In the genomic region with DNA sequence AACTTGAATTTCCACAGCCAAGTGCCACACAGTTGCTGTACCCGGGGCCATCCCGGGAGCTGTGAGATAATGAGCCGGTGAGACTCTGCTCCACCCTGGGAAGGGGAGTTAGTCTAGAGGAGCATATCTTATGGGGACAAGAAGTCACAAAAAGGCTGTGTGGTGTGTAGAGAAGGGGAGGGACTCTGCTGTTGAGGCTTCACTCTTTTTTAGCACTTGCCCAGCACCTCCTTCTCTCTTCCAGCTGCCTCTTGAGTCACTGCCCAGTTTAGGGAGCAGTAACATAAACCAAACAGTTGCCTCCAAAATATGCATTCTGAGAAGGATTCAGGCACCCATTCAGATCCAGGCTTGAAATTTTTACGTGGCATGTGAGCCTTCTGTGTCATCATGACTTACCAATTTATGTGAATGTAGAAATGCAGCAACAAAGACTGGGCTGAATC, we compare ENCODE assay signal across 8 cellular contexts. TPM values are rescaled to one million over a fixed set of nuclear protein-coding genes. Genes with fewer than 3 reads are reported as not detected.
DNase-seq lines count a peak whose midpoint lies in the region; ATAC-seq and TF ChIP-seq lines count a peak whose summit lies in the region.

No MANE protein-coding gene starts in this region.

- peak overlapping the region; percentile 100 for H3K4me2 ChIP-seq in neural cell (ENCODE audit: low read length)

- peak overlapping the region; percentile 94 for H3K27ac ChIP-seq in CD4-positive, alpha-beta memory T cell (ENCODE audit: low read depth, low read length)
- peak overlapping the region; percentile 87 for H3K27ac ChIP-seq in neural cell (ENCODE audit: low read length)

- H4K20me1 ChIP-seq in neural cell (ENCODE audit: insufficient read depth), result peaks cover 14% of the 10 kb centered on the region

- peaks cover 39 to 67% (median 48%) of the 10 kb centered on the region in 4 donors for H3K4me1 Mint-ChIP-seq in CD4-positive, alpha-beta memory T cell
- H3K4me1 Mint-ChIP-seq in WTC11, result peaks cover 41% of the 10 kb centered on the region

- TF ChIP-seq RAD21 in neural cell (conservative IDR thresholded peaks at IDR 0.05), result no peak

- TF ChIP-seq CTCF in WTC11 (IDR thresholded peaks at IDR 0.05), result no peak
- no peak for TF ChIP-seq CTCF in fibroblast of mammary gland (conservative IDR thresholded peaks at IDR 0.05; ENCODE audit: control insufficient read depth, insufficient read depth, low read depth, low read length)
- no peak for TF ChIP-seq CTCF in neural cell (IDR thresholded peaks at IDR 0.05; ENCODE audit: poor library complexity, severe bottlenecking)

- peak overlapping the region; percentile 99 for H2AFZ ChIP-seq in neural cell (ENCODE audit: low read depth, low read length)

- H3K36me3 ChIP-seq in CD4-positive, alpha-beta memory T cell (ENCODE audit: insufficient read depth, low read length), result no peaks in the 10 kb centered on the region
- peaks cover 11% of the 10 kb centered on the region for H3K36me3 ChIP-seq in neural cell (ENCODE audit: insufficient read depth, low read length)

- H3K27me3 Mint-ChIP-seq in CD4-positive, alpha-beta memory T cell, result no peaks in the 10 kb centered on the region
- no peaks in the 10 kb centered on the region; the same call in 1 of the 2 replicates for H3K27me3 Mint-ChIP-seq in WTC11 (ENCODE audit: low read depth)

- peaks cover 47% of the 10 kb centered on the region for H3K79me2 ChIP-seq in neural cell (replicated peaks; ENCODE audit: insufficient read depth, low read length)

- intact Hi-C loops in CD4-positive, alpha-beta memory T cell (cut with micrococcal nuclease), result loop anchor here (10.0 kb wide), 1 partner anchor 51 kb away; no protein-coding TSS in a partner anchor

- peak overlapping the region; percentile 93 to 97 (median 96) for H3K4me3 Mint-ChIP-seq in CD4-positive, alpha-beta memory T cell
- H3K4me3 Mint-ChIP-seq in WTC11, result peak overlapping the region; percentile 90

- CTCF ChIA-PET in CD4-positive, alpha-beta memory T cell (lab: Charles Lee; ENCODE audit: partially characterized antibody), result interaction anchor here (1.3 to 9.7 kb wide), 2 partner anchors 22 to 319 kb away, joined by 4 to 79 read pairs; no protein-coding TSS in a partner anchor
- CTCF ChIA-PET in WTC11 (lab: Charles Lee), result interaction anchor here (1.2 kb wide), 1 partner anchor 487 kb away, joined by 3 read pairs; no protein-coding TSS in a partner anchor

- no peaks in the 10 kb centered on the region for H3K9me3 Mint-ChIP-seq in CD4-positive, alpha-beta memory T cell
- no peaks in the 10 kb centered on the region for H3K9me3 Mint-ChIP-seq in WTC11

- no peak for TF ChIP-seq EP300 in neural cell (conservative IDR thresholded peaks at IDR 0.05; ENCODE audit: poor library complexity, severe bottlenecking)

- POLR2A ChIA-PET in CD4-positive, alpha-beta memory T cell (lab: Charles Lee; ENCODE audit: partially characterized antibody), result interaction anchor here (0.7 to 7.6 kb wide), 14 partner anchors 8 to 321 kb away, joined by 3 to 43 read pairs (median 8); partner anchors contain the start of genes CNIH4, DEGS1, FBXO28 and NVL
- POLR2A ChIA-PET in WTC11 (lab: Charles Lee), result no interaction called here

- H3K4me1 ChIP-seq in CD4-positive, alpha-beta memory T cell (ENCODE audit: insufficient read depth, low read length), result peaks cover 52% of the 10 kb centered on the region

- H3K4me3 ChIP-seq in CD4-positive, alpha-beta memory T cell (ENCODE audit: low read length in 2 of 2), result peak overlapping the region; percentile 73 to 96
- H3K4me3 ChIP-seq in fibroblast of mammary gland (ENCODE audit: control insufficient read depth, low read depth, low read length) (peak overlapping the region; percentile 70), neural cell (ENCODE audit: low read length) (peak overlapping the region; percentile 97)

- no peaks in the 10 kb centered on the region for H3F3A ChIP-seq in neural cell (ENCODE audit: insufficient read depth, low read length, poor library complexity, severe bottlenecking)

- no peaks in the 10 kb centered on the region for H3K27me3 ChIP-seq in CD4-positive, alpha-beta memory T cell (ENCODE audit: insufficient read depth, low read length)
- no peaks in the 10 kb centered on the region for H3K27me3 ChIP-seq in neural cell (ENCODE audit: insufficient read depth, low read depth, low read length)

- no peaks in the 10 kb centered on the region for H3K9me2 ChIP-seq in neural cell (ENCODE audit: insufficient read depth, low read length)

- peak; percentile 8 for ATAC-seq in GM19438 (IDR thresholded peaks at IDR 0.05; ENCODE audit: low read depth, unreplicated experiment)
- peak; percentile 9 for ATAC-seq in HG03571 (IDR thresholded peaks at IDR 0.05; ENCODE audit: unreplicated experiment)
- peak; percentile 9 for ATAC-seq in WTC11
- no peak for ATAC-seq in GM18520 (IDR thresholded peaks at IDR 0.05; ENCODE audit: unreplicated experiment)

- peak overlapping the region; percentile 97 to 99 (median 99) for H3K27ac Mint-ChIP-seq in CD4-positive, alpha-beta memory T cell
- peak overlapping the region; percentile 89; the same call in 1 of the 2 replicates for H3K27ac Mint-ChIP-seq in WTC11

- peaks cover 7 to 29% of the 10 kb centered on the region in 2 donors for H3K36me3 Mint-ChIP-seq in CD4-positive, alpha-beta memory T cell
- H3K36me3 Mint-ChIP-seq in WTC11, result peaks cover 21% of the 10 kb centered on the region

- H3K9me3 ChIP-seq in CD4-positive, alpha-beta memory T cell (ENCODE audit: control insufficient read depth in 1 of 2, low read length in 2 of 2), result no peaks in the 10 kb centered on the region
- no peaks in the 10 kb centered on the region for H3K9me3 ChIP-seq in neural cell (ENCODE audit: low read length)

- peak overlapping the region; percentile 84 for H3K9ac ChIP-seq in neural cell (ENCODE audit: low read length)

- no peak for DNase-seq in CD4-positive, alpha-beta memory T cell
- DNase-seq in WTC11 (ENCODE audit: low spot score), result no peak
- peak; percentile 89 for DNase-seq in fibroblast of mammary gland (ENCODE audit: low read depth)
- no peak for DNase-seq in activated effector memory CD4-positive, alpha-beta T cell treated with anti-CD3 and anti-CD28 coated beads, Interleukin-2, amount 50 U/mL, for 16 hours

TF ChIP-seq in WTC11, 78 proteins besides CTCF, POLR2A, EP300 and RAD21 (continues in another document):
- TF ChIP-seq GABPB1 (CRISPR knock-in tag; IDR thresholded peaks at IDR 0.05) (no peak), ZNF281 (CRISPR knock-in tag; IDR thresholded peaks at IDR 0.05) (no peak), RORB (CRISPR knock-in tag; IDR thresholded peaks at IDR 0.05) (no peak)

TF ChIP-seq in neural cell, 6 proteins besides CTCF, POLR2A, EP300 and RAD21:
- TF ChIP-seq SMC3 (conservative IDR thresholded peaks at IDR 0.05; ENCODE audit: poor library complexity) (no peak), POLR2AphosphoS5 (IDR thresholded peaks at IDR 0.05) (no peak), TAF1 (IDR thresholded peaks at IDR 0.05; ENCODE audit: low read depth) (no peak)

RNA-seq across cellular contexts. Expression of gene WDR26, which starts 0.7 kb away (rescaled TPM):
- total RNA-seq in CD4-positive, alpha-beta memory T cell, result 100 to 1,000 TPM; 121 to 123 TPM
- 1 to 10 TPM; 2.9 to 3.9 TPM for polyA plus RNA-seq in CD4-positive, alpha-beta memory T cell
- total RNA-seq in WTC11 (2021), result 64.9 to 66.1 TPM (median 65.3 TPM) in 3 replicates
- polyA plus RNA-seq in neural cell, result 81.7 and 89.6 TPM in 2 replicates
- 120 and 145 TPM in 2 replicates for polyA minus RNA-seq in neural cell
